2 cellular contexts compared by ENCODE assay signal in the genomic region with DNA sequence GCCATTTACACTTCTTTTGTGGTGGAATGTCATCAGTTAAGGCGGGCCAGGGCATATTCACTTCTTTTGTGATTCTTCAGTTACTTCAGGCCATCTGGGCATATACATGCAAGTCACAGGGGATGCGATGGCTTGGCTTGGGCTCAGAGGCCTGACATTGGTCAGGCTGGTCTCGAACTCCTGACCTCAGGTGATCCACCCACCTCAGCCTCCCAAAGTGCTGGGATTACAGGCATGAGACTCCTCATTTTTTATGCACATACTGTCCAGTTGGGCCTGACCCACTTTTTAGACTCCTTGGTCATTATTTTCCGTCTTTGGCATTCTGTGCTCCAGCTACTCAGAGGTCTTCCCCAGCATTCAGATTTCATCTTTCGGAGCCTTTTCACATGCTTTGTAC. TPM values are rescaled to one million over a fixed set of nuclear protein-coding genes. Genes with fewer than 3 reads are reported as not detected.
"Had no signal": no experiment of that assay in that cellular context is flagged by ENCODE, and none has a peak within 500 bp of the region (broad histone marks: within the 10 kb centered on the region; RNA-seq: fewer than 3 reads in every experiment).

No MANE protein-coding gene starts in this region.

RNA-seq across cellular contexts. Expression of a gene that starts 47.3 kb away (rescaled TPM):
- total RNA-seq: HT-29 had no signal
- polyA plus RNA-seq: IgD-negative memory B cell had no signal
